Comparison of ENCODE assay signal across 8 cellular contexts in genomic region chr22:24554316-24555159, GRCh38. TPM values are rescaled to one million over a fixed set of nuclear protein-coding genes. Genes with fewer than 3 reads are reported as not detected.
A peak's percentile ranks its signal among the peaks of the same experiment; 100 is the strongest.
DNase-seq lines count a peak whose midpoint lies in the region; ATAC-seq and TF ChIP-seq lines count a peak whose summit lies in the region.

Gene GUCD1 (minus strand): TSS chr22:24555138. CDS start chr22:24554991, 147 bp downstream.

- peak within 1 kb of the TSS; percentile 100 for H3K27ac Mint-ChIP-seq in activated T-cell treated with anti-CD3 and anti-CD28 coated beads, Interleukin-2, amount 50 U/mL, for 24 hours
- H3K27ac Mint-ChIP-seq in nephron progenitor cell, result peak within 1 kb of the TSS; percentile 99
- peak within 1 kb of the TSS; percentile 99 for H3K27ac Mint-ChIP-seq in type B pancreatic cell

- DNase-seq in AG20443 (ENCODE audit: low spot score) (peak; percentile 40), MG63 (peak; percentile 37), fibroblast of peridontal ligament (ENCODE audit: extremely low read depth) (peak; percentile 48), nephron progenitor cell (peak; percentile 46), type B pancreatic cell (ENCODE audit: extremely low spot score, unreplicated experiment) (no peak), SKM-1 treated with dmso at 0.1 percent for 144 hours (lab: John Stamatoyannopoulos, UW; ENCODE audit: unreplicated experiment) (no peak)
- peak; percentile 63 for DNase-seq in activated T-cell treated with anti-CD3 and anti-CD28 coated beads, Interleukin-2, amount 50 U/mL, for 24 hours

- no peaks in the 10 kb centered on the region for H3K27me3 ChIP-seq in MG63

- H3K36me3 Mint-ChIP-seq in activated T-cell treated with anti-CD3 and anti-CD28 coated beads, Interleukin-2, amount 50 U/mL, for 24 hours (ENCODE audit: low read depth), result peaks cover 85% of the 10 kb centered on the region
- H3K36me3 Mint-ChIP-seq in nephron progenitor cell (ENCODE audit: low read depth) (peaks cover 20% of the 10 kb centered on the region), type B pancreatic cell (peaks cover 13% of the 10 kb centered on the region)

- no peaks in the 10 kb centered on the region for H3K9me3 ChIP-seq in MG63

- TF ChIP-seq CTCF in nephron progenitor cell (IDR thresholded peaks at IDR 0.05) (no peak), type B pancreatic cell (conservative IDR thresholded peaks at IDR 0.05) (no peak)

- H3K9me3 Mint-ChIP-seq in activated T-cell treated with anti-CD3 and anti-CD28 coated beads, Interleukin-2, amount 50 U/mL, for 24 hours, result no peaks in the 10 kb centered on the region
- H3K9me3 Mint-ChIP-seq in nephron progenitor cell, result no peaks in the 10 kb centered on the region
- no peaks in the 10 kb centered on the region for H3K9me3 Mint-ChIP-seq in type B pancreatic cell

- H3K4me3 ChIP-seq in MG63, result peak within 1 kb of the TSS; percentile 89

- peak within 1 kb of the TSS; percentile 97 for H3K4me3 Mint-ChIP-seq in activated T-cell treated with anti-CD3 and anti-CD28 coated beads, Interleukin-2, amount 50 U/mL, for 24 hours
- H3K4me3 Mint-ChIP-seq in nephron progenitor cell, result peak within 1 kb of the TSS; percentile 93
- peak within 1 kb of the TSS; percentile 100 for H3K4me3 Mint-ChIP-seq in type B pancreatic cell

- peaks cover 37% of the 10 kb centered on the region for H3K36me3 ChIP-seq in MG63

- H3K4me1 Mint-ChIP-seq in activated T-cell treated with anti-CD3 and anti-CD28 coated beads, Interleukin-2, amount 50 U/mL, for 24 hours (ENCODE audit: low read depth), result peaks cover 60% of the 10 kb centered on the region
- H3K4me1 Mint-ChIP-seq in nephron progenitor cell (peaks cover 51% of the 10 kb centered on the region), type B pancreatic cell (ENCODE audit: unreplicated experiment) (peaks cover 35% of the 10 kb centered on the region)

- ATAC-seq in GM19328 (IDR thresholded peaks at IDR 0.05; ENCODE audit: unreplicated experiment), result peak; percentile 24

- H3K27me3 Mint-ChIP-seq in activated T-cell treated with anti-CD3 and anti-CD28 coated beads, Interleukin-2, amount 50 U/mL, for 24 hours, result no peaks in the 10 kb centered on the region
- peaks cover 4% of the 10 kb centered on the region for H3K27me3 Mint-ChIP-seq in nephron progenitor cell (ENCODE audit: low read depth, poor library complexity)
- no peaks in the 10 kb centered on the region for H3K27me3 Mint-ChIP-seq in type B pancreatic cell

RNA-seq across cellular contexts. Expression of gene GUCD1, which starts in this region (rescaled TPM):
- 66.8 and 128 TPM in 2 replicates for total RNA-seq in MG63 (2014; rRNA removed; shearing (Covaris generic); ENCODE audit: low replicate concordance)
- 81.8 and 98.0 TPM in 2 replicates for total RNA-seq in type B pancreatic cell (ENCODE audit: low replicate concordance)

Comparison
In these comparisons a context has a peak if more than half of its experiments do, and no peak if none do; other contexts are left out.
1. DNase-seq: peak in AG20443 (single experiment), MG63 (single experiment), activated T-cell treated with anti-CD3 and anti-CD28 coated beads, Interleukin-2, amount 50 U/mL, for 24 hours (single experiment), fibroblast of peridontal ligament (single experiment) and nephron progenitor cell (single experiment); none in type B pancreatic cell (single experiment) and SKM-1 treated with dmso at 0.1 percent for 144 hours (single experiment).
2. Peak in every context shown above with its lines, with median percentiles within 50 percentile points of each other: H3K27ac Mint-ChIP-seq and H3K4me3 Mint-ChIP-seq.